Comparison of ENCODE assay signal across 9 cellular contexts in the genomic region with DNA sequence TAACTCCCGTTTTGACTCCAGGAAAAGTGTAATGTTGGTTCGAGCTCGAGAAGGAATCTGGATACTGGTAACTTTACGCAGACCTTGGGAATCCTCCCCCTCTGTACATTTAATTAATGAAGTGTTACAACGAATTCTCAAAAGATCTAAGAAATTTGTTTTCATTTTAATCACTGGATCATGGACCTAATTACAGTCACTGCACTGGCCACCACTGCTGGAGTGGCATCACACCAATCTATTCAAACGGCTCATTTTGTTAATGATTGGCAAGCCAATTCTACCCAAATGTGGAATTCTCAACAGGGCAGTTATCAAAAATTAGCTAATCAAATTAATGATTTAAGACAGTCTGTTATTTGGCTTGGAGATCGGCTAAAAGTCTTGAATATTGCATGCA. TPM values are rescaled to one million over a fixed set of nuclear protein-coding genes. Genes with fewer than 3 reads are reported as not detected.
"Had no signal": no experiment of that assay in that cellular context is flagged by ENCODE, and none has a peak within 500 bp of the region (broad histone marks: within the 10 kb centered on the region; RNA-seq: fewer than 3 reads in every experiment).

No MANE protein-coding gene starts in this region.

RNA-seq across cellular contexts. Expression of a gene that starts 30.1 kb away (rescaled TPM):
- total RNA-seq: subcutaneous adipose tissue, thoracic aorta, tibial nerve had no signal

RNA-seq across cellular contexts. Expression of a gene that starts 54.0 kb away (rescaled TPM):
- total RNA-seq: subcutaneous adipose tissue, suprapubic skin, temporal lobe, thoracic aorta, thyroid gland, urinary bladder, uterus, vagina had no signal
- polyA plus RNA-seq: urinary bladder had no signal
